10 cellular contexts compared by ENCODE assay signal in genomic region chr12:12901158-12901791, GRCh38. TPM values are rescaled to one million over a fixed set of nuclear protein-coding genes. Genes with fewer than 3 reads are reported as not detected.
DNase-seq lines count a peak whose midpoint lies in the region; ATAC-seq and TF ChIP-seq lines count a peak whose summit lies in the region.
"Had no signal": no experiment of that assay in that cellular context is flagged by ENCODE, and none has a peak within 500 bp of the region (broad histone marks: within the 10 kb centered on the region; RNA-seq: fewer than 3 reads in every experiment).

No MANE protein-coding gene starts in this region.

- H3K27ac Mint-ChIP-seq in activated CD4-positive, alpha-beta T cell treated with anti-CD3 and anti-CD28 coated beads, Interleukin-2, amount 10 ng/mL, durations not matched to agents 24 days and 14 days, result no peak overlapping the region
- H3K27ac Mint-ChIP-seq in activated T-helper 1 cell treated with anti-CD3 and anti-CD28 coated beads, Interleukin-12 subunit alpha, Interleukin-12 subunit beta, Interleukin-2, Interleukin-4 antibody, amounts not matched to agents 30 ng/mL and 10 ng/mL and 1 ng/mL, durations not matched to agents 14 hours and 24 hours and 36 hours, result peak overlapping the region; percentile 45

- no peaks in the 10 kb centered on the region for H3K9me3 ChIP-seq in right atrium auricular region
- H3K9me3 ChIP-seq in tibial artery, result no peaks in the 10 kb centered on the region
- H3K9me3 ChIP-seq: BLaER1 treated with 17β-estradiol and CSF1 and Interleukin-3, amounts not matched to agents 10 nM and 100 nM had no signal

- H3K27me3 Mint-ChIP-seq in activated CD4-positive, alpha-beta T cell treated with anti-CD3 and anti-CD28 coated beads, Interleukin-2, amount 10 ng/mL, durations not matched to agents 24 days and 14 days, result peaks cover 1% of the 10 kb centered on the region
- peaks cover 6% of the 10 kb centered on the region for H3K27me3 Mint-ChIP-seq in activated T-helper 1 cell treated with anti-CD3 and anti-CD28 coated beads, Interleukin-12 subunit alpha, Interleukin-12 subunit beta, Interleukin-2, Interleukin-4 antibody, amounts not matched to agents 30 ng/mL and 10 ng/mL and 1 ng/mL, durations not matched to agents 14 hours and 24 hours and 36 hours (ENCODE audit: insufficient read depth)

- intact Hi-C loops in activated CD4-positive, alpha-beta T cell treated with anti-CD3 and anti-CD28 coated beads, Interleukin-2, amount 10 ng/mL, durations not matched to agents 24 days and 14 days (cut with micrococcal nuclease), result no loop called here
- intact Hi-C loops in activated T-helper 1 cell treated with anti-CD3 and anti-CD28 coated beads, Interleukin-12 subunit alpha, Interleukin-12 subunit beta, Interleukin-2, Interleukin-4 antibody, amounts not matched to agents 30 ng/mL and 10 ng/mL and 1 ng/mL, durations not matched to agents 14 hours and 24 hours and 36 hours (cut with micrococcal nuclease), result no loop called here
- intact Hi-C loops in tibial artery (cut with DNase I; ENCODE audit: low total_unique reads), result no loop called here

- H3K4me3 Mint-ChIP-seq in activated CD4-positive, alpha-beta T cell treated with anti-CD3 and anti-CD28 coated beads, Interleukin-2, amount 10 ng/mL, durations not matched to agents 24 days and 14 days, result no peak overlapping the region
- H3K4me3 Mint-ChIP-seq in activated T-helper 1 cell treated with anti-CD3 and anti-CD28 coated beads, Interleukin-12 subunit alpha, Interleukin-12 subunit beta, Interleukin-2, Interleukin-4 antibody, amounts not matched to agents 30 ng/mL and 10 ng/mL and 1 ng/mL, durations not matched to agents 14 hours and 24 hours and 36 hours, result no peak overlapping the region

- H3K4me3 ChIP-seq in right atrium auricular region (no peak overlapping the region), tibial artery (peak overlapping the region; percentile 17 to 41)
- H3K4me3 ChIP-seq: BLaER1 treated with 17β-estradiol and CSF1 and Interleukin-3, amounts not matched to agents 10 nM and 100 nM had no signal

- H3K4me1 ChIP-seq in right atrium auricular region (no peaks in the 10 kb centered on the region), tibial artery (peaks cover 0 to 80% (median 35%) of the 10 kb centered on the region in 4 donors)

- H3K9me3 Mint-ChIP-seq in activated CD4-positive, alpha-beta T cell treated with anti-CD3 and anti-CD28 coated beads, Interleukin-2, amount 10 ng/mL, durations not matched to agents 24 days and 14 days, result no peaks in the 10 kb centered on the region
- no peaks in the 10 kb centered on the region for H3K9me3 Mint-ChIP-seq in activated T-helper 1 cell treated with anti-CD3 and anti-CD28 coated beads, Interleukin-12 subunit alpha, Interleukin-12 subunit beta, Interleukin-2, Interleukin-4 antibody, amounts not matched to agents 30 ng/mL and 10 ng/mL and 1 ng/mL, durations not matched to agents 14 hours and 24 hours and 36 hours

- H3K36me3 ChIP-seq in right atrium auricular region (no peaks in the 10 kb centered on the region), tibial artery (no peaks in the 10 kb centered on the region)
- H3K36me3 ChIP-seq: BLaER1 treated with 17β-estradiol and CSF1 and Interleukin-3, amounts not matched to agents 10 nM and 100 nM had no signal

- ATAC-seq in HG03159 (IDR thresholded peaks at IDR 0.05; ENCODE audit: unreplicated experiment) (no peak), HG03432 (IDR thresholded peaks at IDR 0.05; ENCODE audit: unreplicated experiment) (no peak), HG03457 (IDR thresholded peaks at IDR 0.05; ENCODE audit: unreplicated experiment) (no peak)

- H3K36me3 Mint-ChIP-seq in activated CD4-positive, alpha-beta T cell treated with anti-CD3 and anti-CD28 coated beads, Interleukin-2, amount 10 ng/mL, durations not matched to agents 24 days and 14 days (ENCODE audit: low read depth), result no peaks in the 10 kb centered on the region
- no peaks in the 10 kb centered on the region for H3K36me3 Mint-ChIP-seq in activated T-helper 1 cell treated with anti-CD3 and anti-CD28 coated beads, Interleukin-12 subunit alpha, Interleukin-12 subunit beta, Interleukin-2, Interleukin-4 antibody, amounts not matched to agents 30 ng/mL and 10 ng/mL and 1 ng/mL, durations not matched to agents 14 hours and 24 hours and 36 hours (ENCODE audit: low read depth)

- H3K27ac ChIP-seq in right atrium auricular region (peak overlapping the region; percentile 72 to 79), tibial artery (peak overlapping the region; percentile 86 to 88)
- H3K27ac ChIP-seq: BLaER1 treated with 17β-estradiol and CSF1 and Interleukin-3, amounts not matched to agents 10 nM and 100 nM had no signal

- TF ChIP-seq CTCF in right atrium auricular region (IDR thresholded peaks at IDR 0.05) (no peak), tibial artery (IDR thresholded peaks at IDR 0.05) (no peak)

- peak; percentile 55 for DNase-seq in activated CD4-positive, alpha-beta T cell treated with anti-CD3 and anti-CD28 coated beads for 48 hours
- no peak for DNase-seq in activated CD4-positive, alpha-beta T cell treated with anti-CD3 and anti-CD28 coated beads, Interleukin-2, amount 10 ng/mL, durations not matched to agents 24 days and 14 days
- no peak for DNase-seq in activated T-helper 1 cell treated with anti-CD3 and anti-CD28 coated beads, Interleukin-12 subunit alpha, Interleukin-12 subunit beta, Interleukin-2, Interleukin-4 antibody, amounts not matched to agents 30 ng/mL and 10 ng/mL and 1 ng/mL, durations not matched to agents 14 hours and 24 hours and 36 hours (ENCODE audit: low spot score)
- DNase-seq in right atrium auricular region (ENCODE audit: low spot score), result peak; percentile 85
- DNase-seq in tibial artery, result peak; percentile 85 to 87

- H3K4me1 Mint-ChIP-seq in activated CD4-positive, alpha-beta T cell treated with anti-CD3 and anti-CD28 coated beads, Interleukin-2, amount 10 ng/mL, durations not matched to agents 24 days and 14 days, result peaks cover 10% of the 10 kb centered on the region
- peaks cover 13% of the 10 kb centered on the region for H3K4me1 Mint-ChIP-seq in activated T-helper 1 cell treated with anti-CD3 and anti-CD28 coated beads, Interleukin-12 subunit alpha, Interleukin-12 subunit beta, Interleukin-2, Interleukin-4 antibody, amounts not matched to agents 30 ng/mL and 10 ng/mL and 1 ng/mL, durations not matched to agents 14 hours and 24 hours and 36 hours (ENCODE audit: low read depth)

- H3K27me3 ChIP-seq in right atrium auricular region, result no peaks in the 10 kb centered on the region
- no peaks in the 10 kb centered on the region for H3K27me3 ChIP-seq in tibial artery
- H3K27me3 ChIP-seq: BLaER1 treated with 17β-estradiol and CSF1 and Interleukin-3, amounts not matched to agents 10 nM and 100 nM had no signal

RNA-seq across cellular contexts. Expression of gene GPRC5A, which starts 9.9 kb away (rescaled TPM):
- total RNA-seq in activated CD4-positive, alpha-beta T cell treated with anti-CD3 and anti-CD28 coated beads, Interleukin-2, amount 10 ng/mL, durations not matched to agents 24 days and 14 days, result not detected in 2 replicates
- not detected in 2 replicates for total RNA-seq in activated T-helper 1 cell treated with anti-CD3 and anti-CD28 coated beads, Interleukin-12 subunit alpha, Interleukin-12 subunit beta, Interleukin-2, Interleukin-4 antibody, amounts not matched to agents 30 ng/mL and 10 ng/mL and 1 ng/mL, durations not matched to agents 14 hours and 24 hours and 36 hours
- total RNA-seq in right atrium auricular region, result 10 to 100 TPM; 10.1 to 14.3 TPM
- total RNA-seq: T-helper 1 cell treated with Interleukin-12 subunit alpha and Interleukin-12 subunit beta and Interleukin-4 antibody, amounts not matched to agents 30 ng/mL and 1 ng/mL, for 36 hours had no signal

RNA-seq across cellular contexts. Expression of gene GPRC5D, which starts 50.7 kb away (rescaled TPM):
- total RNA-seq in activated CD4-positive, alpha-beta T cell treated with anti-CD3 and anti-CD28 coated beads, Interleukin-2, amount 10 ng/mL, durations not matched to agents 24 days and 14 days, result not detected in 2 replicates
- not detected in 2 replicates for total RNA-seq in activated T-helper 1 cell treated with anti-CD3 and anti-CD28 coated beads, Interleukin-12 subunit alpha, Interleukin-12 subunit beta, Interleukin-2, Interleukin-4 antibody, amounts not matched to agents 30 ng/mL and 10 ng/mL and 1 ng/mL, durations not matched to agents 14 hours and 24 hours and 36 hours
- not detected for total RNA-seq in right atrium auricular region
- total RNA-seq: T-helper 1 cell treated with Interleukin-12 subunit alpha and Interleukin-12 subunit beta and Interleukin-4 antibody, amounts not matched to agents 30 ng/mL and 1 ng/mL, for 36 hours had no signal

Comparison
In these comparisons a context has a peak if more than half of its experiments do, and no peak if none do; other contexts are left out.
1. DNase-seq: peak in activated CD4-positive, alpha-beta T cell treated with anti-CD3 and anti-CD28 coated beads for 48 hours (single experiment), right atrium auricular region (single experiment) and tibial artery (2 of 2); none in activated CD4-positive, alpha-beta T cell treated with anti-CD3 and anti-CD28 coated beads, Interleukin-2, amount 10 ng/mL, durations not matched to agents 24 days and 14 days (single experiment) and activated T-helper 1 cell treated with anti-CD3 and anti-CD28 coated beads, Interleukin-12 subunit alpha, Interleukin-12 subunit beta, Interleukin-2, Interleukin-4 antibody, amounts not matched to agents 30 ng/mL and 10 ng/mL and 1 ng/mL, durations not matched to agents 14 hours and 24 hours and 36 hours (single experiment).
2. H3K4me3 ChIP-seq: peak in tibial artery (2 of 2); none in right atrium auricular region (0 of 2).
3. RNA of gene GPRC5A, which starts 9.9 kb away (total RNA-seq): 10.1 to 14.3 TPM in right atrium auricular region; not detected in activated T-helper 1 cell treated with anti-CD3 and anti-CD28 coated beads, Interleukin-12 subunit alpha, Interleukin-12 subunit beta, Interleukin-2, Interleukin-4 antibody, amounts not matched to agents 30 ng/mL and 10 ng/mL and 1 ng/mL, durations not matched to agents 14 hours and 24 hours and 36 hours and not detected in activated CD4-positive, alpha-beta T cell treated with anti-CD3 and anti-CD28 coated beads, Interleukin-2, amount 10 ng/mL, durations not matched to agents 24 days and 14 days; every median in the first group is over 10 times any median in the second.